ENCODE assay signal across 9 cellular contexts in the genomic region with DNA sequence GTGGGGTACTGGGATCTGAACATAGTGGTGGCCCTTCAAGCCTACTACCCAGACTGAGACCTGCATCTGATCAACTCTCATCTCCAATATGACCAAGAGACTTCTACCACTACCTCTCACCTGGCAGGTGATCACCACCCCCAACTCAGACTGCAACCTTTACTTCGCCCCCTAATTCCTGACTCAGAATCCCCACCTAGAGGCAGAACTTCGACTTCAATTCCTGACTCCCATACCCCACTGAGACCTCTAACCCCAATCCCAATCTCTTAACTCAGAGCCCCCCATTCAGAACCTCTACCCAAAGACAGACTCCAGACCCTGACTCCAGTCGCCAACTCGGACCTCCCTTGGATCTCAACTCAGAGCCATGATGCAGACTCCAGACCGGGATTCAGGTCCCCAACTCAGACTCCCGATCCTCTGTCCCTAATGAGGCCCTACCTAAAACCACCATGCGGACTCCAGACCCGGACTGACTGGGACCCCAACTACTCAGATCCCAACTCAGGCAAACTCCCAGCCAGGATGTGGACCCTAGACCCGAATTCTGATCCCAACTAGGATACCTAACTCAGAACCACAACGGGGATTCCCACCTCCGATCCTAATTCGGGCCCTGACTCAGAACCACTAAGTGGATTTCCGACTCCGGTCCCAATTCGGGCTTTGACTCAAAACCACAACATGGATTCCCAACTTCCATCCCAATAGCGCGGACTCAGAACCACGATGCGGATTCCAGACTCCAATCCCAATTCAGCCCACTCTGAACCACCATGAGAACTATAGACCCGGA. TPM values are rescaled to one million over a fixed set of nuclear protein-coding genes. Genes with fewer than 3 reads are reported as not detected.
A peak's percentile ranks its signal among the peaks of the same experiment; 100 is the strongest.
DNase-seq lines count a peak whose midpoint lies in the region; ATAC-seq and TF ChIP-seq lines count a peak whose summit lies in the region.
"Had no signal": no experiment of that assay in that cellular context is flagged by ENCODE, and none has a peak within 500 bp of the region (broad histone marks: within the 10 kb centered on the region; RNA-seq: fewer than 3 reads in every experiment).

No MANE protein-coding gene starts in this region.

- intact Hi-C loops in body of pancreas (cut with DNase I), result no loop called here

- no peaks in the 10 kb centered on the region for H3K27me3 Mint-ChIP-seq in activated T-cell treated with anti-CD3 and anti-CD28 coated beads, Interleukin-2, amount 50 U/mL, for 72 hours (ENCODE audit: low read depth)

- peaks cover 11% of the 10 kb centered on the region for H3K4me1 Mint-ChIP-seq in activated T-cell treated with anti-CD3 and anti-CD28 coated beads, Interleukin-2, amount 50 U/mL, for 72 hours (ENCODE audit: low read depth)

- no peaks in the 10 kb centered on the region for H3K9me3 ChIP-seq in body of pancreas

- H3K36me3 ChIP-seq in body of pancreas (replicated peaks in 1 of 2; ENCODE audit: insufficient read depth in 1 of 2, low read depth in 2 of 2), result no peaks in the 10 kb centered on the region
- no peaks in the 10 kb centered on the region for H3K36me3 ChIP-seq in urinary bladder (ENCODE audit: insufficient read depth)

- peak overlapping the region; percentile 77 for H3K27ac Mint-ChIP-seq in activated T-cell treated with anti-CD3 and anti-CD28 coated beads, Interleukin-2, amount 50 U/mL, for 72 hours

- H3K27me3 ChIP-seq in body of pancreas, result no peaks in the 10 kb centered on the region

- H3K4me3 Mint-ChIP-seq in activated T-cell treated with anti-CD3 and anti-CD28 coated beads, Interleukin-2, amount 50 U/mL, for 72 hours, result peak overlapping the region; percentile 87 to 89

- H3K27ac ChIP-seq in body of pancreas, result peak overlapping the region in 3 of 4 donors; percentile 72 to 87 (median 82)
- no peak overlapping the region for H3K27ac ChIP-seq in urinary bladder (ENCODE audit: low read depth)

- H3K4me1 ChIP-seq in body of pancreas (peaks cover 12% of the 10 kb centered on the region), urinary bladder (ENCODE audit: insufficient read depth) (no peaks in the 10 kb centered on the region)

- WGBS in body of pancreas, 2 donors, result 42 to 63% methylated on average over 15 to 20 of the region's 20 CpGs
- WGBS in urinary bladder, result 55% methylated on average over 20 of the region's 20 CpGs

- no peak for TF ChIP-seq CTCF in body of pancreas (IDR thresholded peaks at IDR 0.05)

- no peak for DNase-seq in activated T-cell treated with anti-CD3 and anti-CD28 coated beads, Interleukin-2, amount 50 U/mL, for 72 hours
- no peak for DNase-seq in activated T-cell treated with anti-CD3 and anti-CD28 coated beads, Interleukin-2, amount 50 U/mL, for 48 hours
- DNase-seq in body of pancreas, result peak in 2 of 4 donors; percentile 8 to 11
- peak; percentile 7 to 14 for DNase-seq in lung microvascular endothelial cell (ENCODE audit: low read depth in 2 of 2)
- no peak for DNase-seq in stimulated activated CD4-positive, alpha-beta T cell treated with anti-CD3 and anti-CD28 coated beads, Interleukin-15, amount 100 ng/mL, for 24 hours
- no peak for DNase-seq in NCI-H2171 (lab: John Stamatoyannopoulos, UW)
- DNase-seq: activated CD4-positive, alpha-beta T cell treated with anti-CD3 and anti-CD28 coated beads for 4 hours had no signal

- H3K4me3 ChIP-seq in body of pancreas, result peak overlapping the region; percentile 44 to 73
- peak overlapping the region; percentile 65 for H3K4me3 ChIP-seq in urinary bladder (ENCODE audit: low read depth, low read length)

- peaks cover 2 to 8% of the 10 kb centered on the region in 2 donors for H3K36me3 Mint-ChIP-seq in activated T-cell treated with anti-CD3 and anti-CD28 coated beads, Interleukin-2, amount 50 U/mL, for 72 hours (ENCODE audit: insufficient read depth in 2 of 2)

- no peak for TF ChIP-seq POLR2A in body of pancreas (IDR thresholded peaks at IDR 0.05)

- H3K9me3 Mint-ChIP-seq in activated T-cell treated with anti-CD3 and anti-CD28 coated beads, Interleukin-2, amount 50 U/mL, for 72 hours, result no peaks in the 10 kb centered on the region

- no peak for ATAC-seq in activated T-cell treated with anti-CD3 and anti-CD28 coated beads, Interleukin-2, amount 50 U/mL, for 72 hours (replicated peaks in 1 of 2)
- no peak for ATAC-seq in body of pancreas
- no peak for ATAC-seq in GM21528 (IDR thresholded peaks at IDR 0.05; ENCODE audit: low FRiP score, unreplicated experiment)

RNA-seq across cellular contexts. Expression of a gene that starts 1.2 kb away (rescaled TPM):
- under 1 TPM; 0.26 to 0.35 TPM for total RNA-seq in activated T-cell treated with anti-CD3 and anti-CD28 coated beads, Interleukin-2, amount 50 U/mL, for 72 hours
- 1 to 10 TPM; 3.6 to 9.2 TPM for total RNA-seq in body of pancreas
- 0.44 and 0.79 TPM in 2 replicates for total RNA-seq in lung microvascular endothelial cell
- total RNA-seq in urinary bladder, result 24.7 TPM
- 0.06 TPM for polyA plus RNA-seq in urinary bladder

Comparison
In these comparisons a context has a peak if more than half of its experiments do, and no peak if none do; other contexts are left out.
1. DNase-seq: peak in lung microvascular endothelial cell (2 of 2); none in activated T-cell treated with anti-CD3 and anti-CD28 coated beads, Interleukin-2, amount 50 U/mL, for 72 hours (0 of 2), activated T-cell treated with anti-CD3 and anti-CD28 coated beads, Interleukin-2, amount 50 U/mL, for 48 hours (0 of 2), stimulated activated CD4-positive, alpha-beta T cell treated with anti-CD3 and anti-CD28 coated beads, Interleukin-15, amount 100 ng/mL, for 24 hours (single experiment) and NCI-H2171 (single experiment).